Comparison of ENCODE assay signal across 26 cellular contexts in genomic region chr12:132940071-132940719, GRCh38.
"Had no signal": no experiment of that assay in that cellular context is flagged by ENCODE, and none has a peak within 500 bp of the region (broad histone marks: within the 10 kb centered on the region; RNA-seq: fewer than 3 reads in every experiment).

No MANE protein-coding gene starts in this region.

- H3K27me3 Mint-ChIP-seq: central memory CD8-positive, alpha-beta T cell; memory B cell; naive B cell; stimulated activated memory B cell treated with anti-CD40 and anti-IgM and Interleukin-4, amounts not matched to agents 10 μg/mL and 1 μg/mL and 100 μg/mL, for 72 hours; stimulated activated naive CD8-positive, alpha-beta T cell treated with anti-CD3 and anti-CD28 coated beads, Interleukin-15, Interleukin-2, amounts not matched to agents 100 ng/mL and 50 ng/mL, for 24 hours had no signal

- ATAC-seq: esophagus mucosa; gastrocnemius medialis; heart right ventricle; lower lobe of right lung; right lobe of liver; stimulated activated memory B cell treated with anti-CD40 and anti-IgM and Interleukin-4, amounts not matched to agents 10 μg/mL and 1 μg/mL and 100 μg/mL, for 72 hours had no signal

- H3K4me3 ChIP-seq: gastrocnemius medialis, heart right ventricle, left ventricle myocardium inferior, lower lobe of right lung, prostate gland, right lobe of liver, spleen, thoracic aorta, transverse colon had no signal

- H3K27ac ChIP-seq: gastrocnemius medialis, heart right ventricle, left ventricle myocardium inferior, lower lobe of right lung, parathyroid adenoma, prostate gland, right lobe of liver, spleen, thoracic aorta, transverse colon had no signal

- H3K4me1 ChIP-seq: gastrocnemius medialis, heart right ventricle, left ventricle myocardium inferior, lower lobe of right lung, parathyroid adenoma, prostate gland, right lobe of liver, spleen, transverse colon had no signal

- DNase-seq: dermis blood vessel endothelial cell; effector CD4-positive, alpha-beta T cell; gastrocnemius medialis; heart right ventricle; hypothalamus; islet precursor cell; left ventricle myocardium inferior; lower lobe of right lung; midbrain; naive B cell; occipital lobe; right lobe of liver; spleen; stimulated activated CD4-positive, alpha-beta T cell treated with anti-CD3 and anti-CD28 coated beads, Interleukin-15, amount 100 ng/mL, for 24 hours; stimulated activated CD4-positive, alpha-beta T cell treated with anti-CD3 and anti-CD28 coated beads, Interleukin-1b, Interleukin-23, amount 100 ng/mL, for 48 hours; stimulated activated CD4-positive, alpha-beta T cell treated with anti-CD3 and anti-CD28 coated beads, Interleukin-4, amount 100 ng/mL, for 24 hours; transverse colon had no signal

- H2AFZ ChIP-seq: parathyroid adenoma had no signal

- H3K4me3 Mint-ChIP-seq: central memory CD8-positive, alpha-beta T cell; memory B cell; naive B cell; nephron; stimulated activated memory B cell treated with anti-CD40 and anti-IgM and Interleukin-4, amounts not matched to agents 10 μg/mL and 1 μg/mL and 100 μg/mL, for 72 hours; stimulated activated naive CD8-positive, alpha-beta T cell treated with anti-CD3 and anti-CD28 coated beads, Interleukin-15, Interleukin-2, amounts not matched to agents 100 ng/mL and 50 ng/mL, for 24 hours had no signal

- H3K4me1 Mint-ChIP-seq: central memory CD8-positive, alpha-beta T cell; memory B cell; naive B cell; nephron; stimulated activated memory B cell treated with anti-CD40 and anti-IgM and Interleukin-4, amounts not matched to agents 10 μg/mL and 1 μg/mL and 100 μg/mL, for 72 hours had no signal

- H3K9me3 ChIP-seq: prostate gland had no signal

- H3K79me2 ChIP-seq: parathyroid adenoma had no signal

- H3K27me3 ChIP-seq: gastrocnemius medialis, heart right ventricle, right lobe of liver, spleen, transverse colon had no signal

- H3K9ac ChIP-seq: parathyroid adenoma had no signal

- H3K27ac Mint-ChIP-seq: memory B cell; naive B cell; nephron; stimulated activated memory B cell treated with anti-CD40 and anti-IgM and Interleukin-4, amounts not matched to agents 10 μg/mL and 1 μg/mL and 100 μg/mL, for 72 hours; stimulated activated naive CD8-positive, alpha-beta T cell treated with anti-CD3 and anti-CD28 coated beads, Interleukin-15, Interleukin-2, amounts not matched to agents 100 ng/mL and 50 ng/mL, for 24 hours had no signal
